Comparison of ENCODE assay signal across 22 cellular contexts in the genomic region with DNA sequence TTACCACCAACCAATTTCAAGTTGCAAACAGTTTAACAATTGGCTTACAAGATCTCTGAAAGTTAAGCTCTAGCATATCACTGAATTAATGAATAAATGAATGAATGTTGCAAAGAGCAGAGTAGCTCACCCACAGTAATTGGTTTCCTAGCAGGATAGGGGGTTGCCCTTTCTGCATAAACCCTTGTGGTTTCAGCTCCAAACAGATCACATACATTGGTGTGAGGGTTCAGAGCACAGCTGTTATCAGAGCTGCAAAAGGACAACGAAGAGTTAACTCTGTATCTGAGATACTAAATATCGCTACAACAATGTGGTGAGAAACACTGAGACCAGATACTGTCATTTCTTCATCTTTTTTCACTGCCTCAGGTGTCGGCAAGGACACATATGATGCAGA. TPM values are rescaled to one million over a fixed set of nuclear protein-coding genes. Genes with fewer than 3 reads are reported as not detected.
DNase-seq lines count a peak whose midpoint lies in the region; ATAC-seq, FAIRE-seq and TF ChIP-seq lines count a peak whose summit lies in the region.
"Had no signal": no experiment of that assay in that cellular context is flagged by ENCODE, and none has a peak within 500 bp of the region (broad histone marks: within the 10 kb centered on the region; RNA-seq: fewer than 3 reads in every experiment).

No MANE protein-coding gene starts in this region.

- no peak for TF ChIP-seq EP300 in H1 (IDR thresholded peaks at IDR 0.05; ENCODE audit: borderline replicate concordance in 1 of 2, low read depth in 2 of 2, low read length in 2 of 2)

- H3K9ac ChIP-seq in SK-N-MC (ENCODE audit: insufficient read length) (no peak overlapping the region), H1 (replicated peaks in 1 of 4; ENCODE audit: extremely low read depth in 1 of 4, low read depth in 3 of 4, low read length in 3 of 4) (no peak overlapping the region), neural progenitor cell (no peak overlapping the region)

- no peaks in the 10 kb centered on the region for H3K79me1 ChIP-seq in H1 (ENCODE audit: low read depth, low read length)

- H3K4me3 Mint-ChIP-seq in MCF 10A (ENCODE audit: unreplicated experiment) = no peak overlapping the region
- H3K4me3 Mint-ChIP-seq in neural progenitor cell = no peak overlapping the region
- H3K4me3 Mint-ChIP-seq: CD4-positive, alpha-beta memory T cell; GM23338 had no signal

- H3K23ac ChIP-seq in H1 (ENCODE audit: insufficient read length) = no peak overlapping the region

- H2AFZ ChIP-seq in H1 (ENCODE audit: low read length) (peak overlapping the region; percentile 25; the same call in 1 of the 2 replicates), neural progenitor cell (replicated peaks) (peak overlapping the region; percentile 44)
- H2AFZ ChIP-seq: GM23338 had no signal

- ATAC-seq in GM19035 (IDR thresholded peaks at IDR 0.05; ENCODE audit: unreplicated experiment) = no peak
- ATAC-seq: A549, GM23338 had no signal

- TF ChIP-seq RAD21 in H1 (IDR thresholded peaks at IDR 0.05 in 1 of 2, conservative IDR thresholded peaks at IDR 0.05 in 1 of 2; ENCODE audit: low read depth in 2 of 2, low read length in 2 of 2) = no peak

- H3K4me1 ChIP-seq in breast epithelium (no peaks in the 10 kb centered on the region), H1 (replicated peaks in 1 of 4; ENCODE audit: control insufficient read depth in 3 of 4, insufficient read depth in 4 of 4, low read length in 3 of 4) (peaks cover 0 to 3% (median 2%) of the 10 kb centered on the region in 4 experiments; a peak in 3 of 7 replicates), neural progenitor cell (peaks cover 4% of the 10 kb centered on the region)
- H3K4me1 ChIP-seq: A549 had no signal

- H3K14ac ChIP-seq in H1 (ENCODE audit: insufficient read length) = no peak overlapping the region

- no peak for FAIRE-seq in H1 (lab: Jason Lieb, UNC)
- FAIRE-seq: A549, G401.6, GM12892, GM19239 had no signal

- 75% methylated on average over 3 of the region's 3 CpGs; no CpG with 5 or more reads in 1 of the 2 experiments for WGBS in H1 (ENCODE audit: extremely low coverage in 1 of 2, insufficient coverage in 1 of 2, insufficient read length in 1 of 2, insufficient replicate concordance in 2 of 2, low coverage in 1 of 2, low lambda C conversion rate in 2 of 2, missing lambda C conversion rate in 1 of 2), 2 experiments

- H3K9me3 Mint-ChIP-seq in MCF 10A (ENCODE audit: unreplicated experiment) = no peaks in the 10 kb centered on the region
- H3K9me3 Mint-ChIP-seq in neural progenitor cell = no peaks in the 10 kb centered on the region
- H3K9me3 Mint-ChIP-seq: GM23338 had no signal

- no peaks in the 10 kb centered on the region for H3K4me1 Mint-ChIP-seq in MCF 10A (ENCODE audit: insufficient read depth, unreplicated experiment)
- peaks cover 4% of the 10 kb centered on the region for H3K4me1 Mint-ChIP-seq in neural progenitor cell
- H3K4me1 Mint-ChIP-seq: CD4-positive, alpha-beta memory T cell had no signal

- no peak overlapping the region for H2BK12ac ChIP-seq in H1 (ENCODE audit: low read depth, low read length)

- H3K27me3 ChIP-seq in breast epithelium (no peaks in the 10 kb centered on the region), H1 (replicated peaks in 1 of 4; ENCODE audit: control insufficient read depth in 3 of 4, extremely low read depth in 1 of 4, insufficient read depth in 3 of 4, low read length in 3 of 4) (no peaks in the 10 kb centered on the region), neural progenitor cell (no peaks in the 10 kb centered on the region)

- H3K27me3 Mint-ChIP-seq in MCF 10A (ENCODE audit: insufficient read depth, unreplicated experiment) (no peaks in the 10 kb centered on the region), neural progenitor cell (ENCODE audit: insufficient read depth, low read depth) (peaks cover 3% of the 10 kb centered on the region)

- H3K4ac ChIP-seq in H1 (replicated peaks; ENCODE audit: insufficient read length, low read depth, low read length) = no peak overlapping the region

- H4K5ac ChIP-seq in H1 (ENCODE audit: insufficient read length, low read depth, low read length) = no peak overlapping the region

- H2BK120ac ChIP-seq in H1 (replicated peaks; ENCODE audit: low read depth, low read length) = no peak overlapping the region

- intact Hi-C loops in MCF 10A (cut with micrococcal nuclease) = no loop called here
- intact Hi-C loops in breast epithelium (cut with DNase I; ENCODE audit: low total_unique reads) = no loop called here

- no peak overlapping the region for H3K56ac ChIP-seq in H1 (replicated peaks; ENCODE audit: insufficient read length, low read depth, low read length)

- H2BK15ac ChIP-seq in H1 (ENCODE audit: low read length) = no peak overlapping the region

- H3K36me3 Mint-ChIP-seq in MCF 10A (ENCODE audit: insufficient read depth, unreplicated experiment) (no peaks in the 10 kb centered on the region), neural progenitor cell (no peaks in the 10 kb centered on the region)
- H3K36me3 Mint-ChIP-seq: CD4-positive, alpha-beta memory T cell had no signal

- H2AK5ac ChIP-seq in H1 (ENCODE audit: low read depth, low read length) = no peak overlapping the region

- CTCF ChIA-PET in MCF 10A (lab: Yijun Ruan, JAX) (no interaction called here), H1 (lab: Charles Lee; ENCODE audit: partially characterized antibody) (interaction anchor here (0.6 to 1.8 kb wide), 2 partner anchors 9 to 907 kb away, joined by 3 to 10 read pairs; no protein-coding TSS in a partner anchor)

- DNase-seq in MCF 10A (ENCODE audit: unreplicated experiment) = no peak
- no peak for DNase-seq in breast epithelium (ENCODE audit: low spot score in 2 of 2)
- no peak for DNase-seq in SK-N-MC (ENCODE audit: low read depth, low spot score)
- DNase-seq in H1 (ENCODE audit: low read depth in 1 of 2, low spot score in 2 of 2) = no peak
- no peak for DNase-seq in neural progenitor cell (ENCODE audit: low spot score)
- no peak for DNase-seq in GM19240 (ENCODE audit: insufficient read length, low spot score)
- DNase-seq in inferior parietal cortex (ENCODE audit: extremely low spot score) = no peak
- DNase-seq: 8988T; C1 segment of cervical spinal cord; Calu3; CD4-positive, alpha-beta memory T cell; COR-L47; DMS53; DMS79 treated with DMSO at 0.1 percent for 48 hours; H7; HCEC 1CT had no signal

- H3F3A ChIP-seq in neural progenitor cell (ENCODE audit: low read depth) = no peaks in the 10 kb centered on the region

- H2BK5ac ChIP-seq in H1 (ENCODE audit: low read depth, low read length) = no peak overlapping the region

- POLR2A ChIA-PET in MCF 10A (lab: Yijun Ruan, JAX) (no interaction called here), H1 (lab: Charles Lee; ENCODE audit: partially characterized antibody) (no interaction called here)

- peak overlapping the region; percentile 31 for H3K27ac Mint-ChIP-seq in MCF 10A (ENCODE audit: low read depth, unreplicated experiment)
- no peak overlapping the region for H3K27ac Mint-ChIP-seq in neural progenitor cell
- H3K27ac Mint-ChIP-seq: CD4-positive, alpha-beta memory T cell; GM23338 had no signal

- H3K79me2 ChIP-seq in H1 (ENCODE audit: control insufficient read depth in 1 of 2, insufficient read depth in 2 of 2, low read length in 2 of 2) (no peaks in the 10 kb centered on the region), neural progenitor cell (ENCODE audit: low read depth) (no peaks in the 10 kb centered on the region)

- H3K9me3 ChIP-seq in breast epithelium (no peaks in the 10 kb centered on the region), SK-N-MC (ENCODE audit: low read depth, low read length) (no peaks in the 10 kb centered on the region), H1 (ENCODE audit: insufficient read depth in 2 of 2, low read depth in 1 of 2, low read length in 1 of 2) (no peaks in the 10 kb centered on the region), neural progenitor cell (ENCODE audit: low read depth) (no peaks in the 10 kb centered on the region)
- H3K9me3 ChIP-seq: A549 had no signal

- TF ChIP-seq POLR2A in breast epithelium (IDR thresholded peaks at IDR 0.05) (no peak), H1 (IDR thresholded peaks at IDR 0.05; ENCODE audit: control extremely low read depth in 1 of 2, low read depth in 2 of 2, low read length in 2 of 2) (no peak)

- no peak overlapping the region for H3K4me3 ChIP-seq in breast epithelium
- H3K4me3 ChIP-seq in SK-N-MC = no peak overlapping the region
- no peak overlapping the region for H3K4me3 ChIP-seq in H1 (ENCODE audit: extremely low read depth in 1 of 4, insufficient read depth in 2 of 4, low read depth in 3 of 4, low read length in 4 of 4)
- no peak overlapping the region for H3K4me3 ChIP-seq in neural progenitor cell
- H3K4me3 ChIP-seq: A549, GM23338 had no signal

- no TSS peak for BruUV-seq in MCF 10A (replicated peaks; lab: Mats Ljungman, UMichigan)

- H3K27ac ChIP-seq in breast epithelium = no peak overlapping the region
- H3K27ac ChIP-seq in SK-N-MC = 0 out of 2 replicates have a peak overlapping the region, but pooled peaks have one; percentile 12
- H3K27ac ChIP-seq in H1 (ENCODE audit: low read depth, low read length) = no peak overlapping the region
- no peak overlapping the region for H3K27ac ChIP-seq in neural progenitor cell
- H3K27ac ChIP-seq: A549 had no signal

- H3K36me3 ChIP-seq in breast epithelium (no peaks in the 10 kb centered on the region), SK-N-MC (ENCODE audit: insufficient read depth, low read length) (peaks cover 5% of the 10 kb centered on the region; the same call in 1 of the 2 replicates), H1 (ENCODE audit: control insufficient read depth in 2 of 4, insufficient read depth in 4 of 4, low read length in 3 of 4) (no peaks in the 10 kb centered on the region), neural progenitor cell (no peaks in the 10 kb centered on the region)

- H4K20me1 ChIP-seq in H1 (replicated peaks in 1 of 2; ENCODE audit: control insufficient read depth in 1 of 2, insufficient read depth in 2 of 2, low read length in 2 of 2) (no peaks in the 10 kb centered on the region), neural progenitor cell (ENCODE audit: low read depth) (no peaks in the 10 kb centered on the region)

- no peak overlapping the region for H2BK20ac ChIP-seq in H1 (ENCODE audit: low read length)

- H3K23me2 ChIP-seq in H1 (ENCODE audit: low read depth, low read length) = no peaks in the 10 kb centered on the region

- H3K4me2 ChIP-seq in H1 (ENCODE audit: insufficient read depth in 1 of 2, low read depth in 2 of 2, low read length in 2 of 2) = no peak overlapping the region
- no peak overlapping the region for H3K4me2 ChIP-seq in neural progenitor cell
- H3K4me2 ChIP-seq: A549, GM23338 had no signal

- H4K8ac ChIP-seq in H1 (ENCODE audit: extremely low read depth, insufficient read depth, low read length) = no peak overlapping the region

- no peak overlapping the region for H3K18ac ChIP-seq in H1 (ENCODE audit: extremely low read depth, low read length)

- no peak overlapping the region for H4K91ac ChIP-seq in H1 (replicated peaks; ENCODE audit: insufficient read length, low read length)

- TF ChIP-seq CTCF in MCF 10A (IDR thresholded peaks at IDR 0.05; ENCODE audit: unreplicated experiment) (no peak), breast epithelium (IDR thresholded peaks at IDR 0.05) (no peak), H1 (IDR thresholded peaks at IDR 0.05; ENCODE audit: control extremely low read depth in 1 of 3, insufficient read depth in 1 of 3, low read depth in 1 of 3, low read length in 3 of 3) (no peak), neural progenitor cell (IDR thresholded peaks at IDR 0.05) (no peak)

RNA-seq across cellular contexts. Expression of a gene that starts 46.6 kb away (rescaled TPM):
- 0.44 TPM in 1 of 2 replicates, not detected in the other for total RNA-seq in MCF 10A (2022)
- total RNA-seq in breast epithelium = 1 to 10 TPM in 1 of 3 donors, under 1 TPM in 2; 0.32 to 5.7 (median 0.98) TPM
- 3.4 and 4.1 TPM in 2 replicates for total RNA-seq in H1 (2021; fragmentation: NEBNext Ultra II Directional; extraction: Animal tissue kit (Norgen Biotek cat#: 25700))
- polyA plus RNA-seq in H1 (2011; rRNA removed) = 0.83 and 1.2 TPM in 2 replicates
- polyA plus RNA-seq in H1 (2011; cell fraction: cytosol; rRNA removed) = 1.2 TPM
- 1.4 TPM for polyA plus RNA-seq in H1 (2011; cell fraction: nucleus; rRNA removed)
- 0.62 to 1.7 TPM (median 0.97 TPM) in 4 replicates for polyA plus RNA-seq in H1 (2012, experiment 1 of 2)
- polyA plus RNA-seq in H1 (2012, experiment 2 of 2) = 0.20 TPM
- polyA plus RNA-seq in H1 (2013, experiment 1 of 2) = 2.6 TPM
- 2.9 TPM for polyA plus RNA-seq in H1 (2013, experiment 2 of 2)
- polyA minus RNA-seq in H1 (2011; rRNA and poly(A)+ RNA removed) = 3.4 and 3.7 TPM in 2 replicates
- polyA minus RNA-seq in H1 (2011; cell fraction: cytosol; rRNA and poly(A)+ RNA removed) = 0.73 TPM
- 13.4 TPM for polyA minus RNA-seq in H1 (2011; cell fraction: nucleus; rRNA and poly(A)+ RNA removed)
- total RNA-seq in neural progenitor cell (ENCODE audit: low replicate concordance) = 0.62 and 0.79 TPM in 2 replicates
- total RNA-seq: CD4-positive, alpha-beta memory T cell had no signal
- polyA plus RNA-seq: A549; CD4-positive, alpha-beta memory T cell had no signal
